17 cellular contexts compared by ENCODE assay signal in genomic region chr1:107879927-107880326, GRCh38.
"Had no signal": no experiment of that assay in that cellular context is flagged by ENCODE, and none has a peak within 500 bp of the region (broad histone marks: within the 10 kb centered on the region; RNA-seq: fewer than 3 reads in every experiment).

No MANE protein-coding gene starts in this region.

- H3K36me3 ChIP-seq: left ventricle myocardium inferior, ovary, thoracic aorta, upper lobe of right lung had no signal

- H3K4me1 ChIP-seq: psoas muscle had no signal

- ATAC-seq: effector memory CD8-positive, alpha-beta T cell; psoas muscle; upper lobe of right lung had no signal

- H3K27me3 Mint-ChIP-seq: effector memory CD8-positive, alpha-beta T cell; memory B cell had no signal

- H3K36me3 Mint-ChIP-seq: stimulated activated effector memory CD8-positive, alpha-beta T cell treated with anti-CD3 and anti-CD28 coated beads, Interleukin-12 subunit alpha, Interleukin-12 subunit beta, amount 100 ng/mL, for 72 hours had no signal

- H3K9me3 ChIP-seq: ovary, psoas muscle, thoracic aorta, upper lobe of right lung had no signal

- H3K9me3 Mint-ChIP-seq: stimulated activated effector memory CD8-positive, alpha-beta T cell treated with anti-CD3 and anti-CD28 coated beads, Interleukin-12 subunit alpha, Interleukin-12 subunit beta, amount 100 ng/mL, for 72 hours had no signal

- H3K4me3 Mint-ChIP-seq: activated T-cell treated with anti-CD3 and anti-CD28 coated beads, Interleukin-2, amount 50 U/mL, for 72 hours; effector memory CD8-positive, alpha-beta T cell; memory B cell; stimulated activated effector memory CD8-positive, alpha-beta T cell treated with anti-CD3 and anti-CD28 coated beads, Interleukin-12 subunit alpha, Interleukin-12 subunit beta, amount 100 ng/mL, for 72 hours had no signal

- H3K27me3 ChIP-seq: ovary, upper lobe of right lung had no signal

- H3K4me3 ChIP-seq: left ventricle myocardium inferior, ovary, psoas muscle, thoracic aorta, upper lobe of right lung had no signal

- H3K27ac ChIP-seq: left ventricle myocardium inferior, ovary, psoas muscle, thoracic aorta, upper lobe of right lung had no signal

- DNase-seq: activated CD4-positive, alpha-beta T cell treated with anti-CD3 and anti-CD28 coated beads for 1 hour; activated effector memory CD4-positive, alpha-beta T cell treated with anti-CD3 and anti-CD28 coated beads, Interleukin-2, amount 50 U/mL, for 16 hours; activated T-cell treated with anti-CD3 and anti-CD28 coated beads, Interleukin-2, amount 50 U/mL, for 72 hours; amygdala; effector memory CD8-positive, alpha-beta T cell; kidney glomerular epithelial cell; left ventricle myocardium inferior; ovary; psoas muscle; right cardiac atrium; stimulated activated CD4-positive, alpha-beta T cell treated with anti-CD3 and anti-CD28 coated beads, Interleukin-15, amount 100 ng/mL, for 24 hours; stimulated activated CD4-positive, alpha-beta T cell treated with anti-CD3 and anti-CD28 coated beads, Interleukin-4, amount 100 ng/mL, for 1 hour; upper lobe of right lung had no signal

- H3K27ac Mint-ChIP-seq: activated naive CD4-positive, alpha-beta T cell treated with anti-CD3 and anti-CD28 coated beads, Interleukin-2, amount 50 U/mL, for 72 hours; activated T-cell treated with anti-CD3 and anti-CD28 coated beads, Interleukin-2, amount 50 U/mL, for 72 hours; effector memory CD8-positive, alpha-beta T cell; memory B cell; stimulated activated effector memory CD8-positive, alpha-beta T cell treated with anti-CD3 and anti-CD28 coated beads, Interleukin-12 subunit alpha, Interleukin-12 subunit beta, amount 100 ng/mL, for 72 hours had no signal
